Comparison of ENCODE assay signal across 15 cellular contexts in genomic region chr3:39279745-39280517, GRCh38. TPM values are rescaled to one million over a fixed set of nuclear protein-coding genes. Genes with fewer than 3 reads are reported as not detected.
DNase-seq lines count a peak whose midpoint lies in the region; ATAC-seq, FAIRE-seq and TF ChIP-seq lines count a peak whose summit lies in the region.
"Had no signal": no experiment of that assay in that cellular context is flagged by ENCODE, and none has a peak within 500 bp of the region (broad histone marks: within the 10 kb centered on the region; RNA-seq: fewer than 3 reads in every experiment).

A gene with protein sequence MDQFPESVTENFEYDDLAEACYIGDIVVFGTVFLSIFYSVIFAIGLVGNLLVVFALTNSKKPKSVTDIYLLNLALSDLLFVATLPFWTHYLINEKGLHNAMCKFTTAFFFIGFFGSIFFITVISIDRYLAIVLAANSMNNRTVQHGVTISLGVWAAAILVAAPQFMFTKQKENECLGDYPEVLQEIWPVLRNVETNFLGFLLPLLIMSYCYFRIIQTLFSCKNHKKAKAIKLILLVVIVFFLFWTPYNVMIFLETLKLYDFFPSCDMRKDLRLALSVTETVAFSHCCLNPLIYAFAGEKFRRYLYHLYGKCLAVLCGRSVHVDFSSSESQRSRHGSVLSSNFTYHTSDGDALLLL (minus strand): TSS chr3:39280036. CDS start chr3:39266509, 13,527 bp downstream.

- no peak for TF ChIP-seq EP300 in GM12878 (IDR thresholded peaks at IDR 0.05; ENCODE audit: borderline replicate concordance in 1 of 2, control insufficient read depth in 1 of 2, low read depth in 2 of 2, low read length in 2 of 2)
- no peak for TF ChIP-seq EP300 in ovary (IDR thresholded peaks at IDR 0.05)

- peak within 1 kb of the TSS; percentile 94 for H3K4me3 Mint-ChIP-seq in natural killer cell treated with Interleukin-12 subunit alpha and Interleukin-12 subunit beta and Interleukin-15 and Interleukin-18, amount 100 ng/mL, for 72 hours

- no peaks in the 10 kb centered on the region for H3K79me2 ChIP-seq in GM12878 (ENCODE audit: control insufficient read depth, insufficient read depth, low read length)

- H3K9ac ChIP-seq in GM12878 (ENCODE audit: control insufficient read depth, insufficient read depth, low read length) = no peak within 1 kb of the TSS

- CTCF ChIA-PET in GM12878 (lab: Yijun Ruan, JAX) = interaction anchor here (0.9 to 15.5 kb wide), 8 partner anchors 9 to 89 kb away, joined by 3 to 191 read pairs (median 4); partner anchors contain the start of gene XIRP1

- no peaks in the 10 kb centered on the region for H3K36me3 Mint-ChIP-seq in natural killer cell treated with Interleukin-12 subunit alpha and Interleukin-12 subunit beta and Interleukin-15 and Interleukin-18, amount 100 ng/mL, for 72 hours

- RAD21 ChIA-PET in GM12878 (lab: Charles Lee; ENCODE audit: unreplicated experiment) = interaction anchor here (0.8 to 4.3 kb wide), 5 partner anchors 8 to 89 kb away, joined by 3 to 19 read pairs (median 5); no protein-coding TSS in a partner anchor

- H3K4me3 ChIP-seq in NB4 (ENCODE audit: low read depth, low read length) = no peak within 1 kb of the TSS
- H3K4me3 ChIP-seq in GM12878 = no peak within 1 kb of the TSS
- no peak within 1 kb of the TSS for H3K4me3 ChIP-seq in ovary
- H3K4me3 ChIP-seq: right lobe of liver had no signal

- H3K27ac ChIP-seq in GM12878 (ENCODE audit: control insufficient read depth, insufficient read depth) = no peak within 1 kb of the TSS
- H3K27ac ChIP-seq in ovary = no peak within 1 kb of the TSS
- H3K27ac ChIP-seq: right lobe of liver had no signal

- H3K36me3 ChIP-seq in GM12878 (ENCODE audit: control insufficient read depth in 2 of 2, insufficient read depth in 2 of 2, low read length in 1 of 2) (no peaks in the 10 kb centered on the region), ovary (no peaks in the 10 kb centered on the region)
- H3K36me3 ChIP-seq: right lobe of liver had no signal

- TF ChIP-seq RAD21 in GM12878 (IDR thresholded peaks at IDR 0.05; ENCODE audit: insufficient read depth, low read depth, low read length) = no peak

- no peak within 1 kb of the TSS for H3K4me2 ChIP-seq in GM12878 (ENCODE audit: control insufficient read depth, insufficient read depth)

- peaks cover 83% of the 10 kb centered on the region in 2 donors for H3K4me1 Mint-ChIP-seq in natural killer cell treated with Interleukin-12 subunit alpha and Interleukin-12 subunit beta and Interleukin-15 and Interleukin-18, amount 100 ng/mL, for 72 hours (ENCODE audit: low read depth in 2 of 2)

- no TSS peak for BruUV-seq in GM12878 (replicated peaks; lab: Mats Ljungman, UMichigan)

- H3K27me3 ChIP-seq in GM12878 (replicated peaks in 1 of 2; ENCODE audit: control insufficient read depth in 2 of 2, insufficient read depth in 2 of 2, low read length in 1 of 2) = peaks cover 0 to 3% of the 10 kb centered on the region in 2 experiments; a peak in 1 of 4 replicates
- H3K27me3 ChIP-seq in ovary = no peaks in the 10 kb centered on the region
- H3K27me3 ChIP-seq: right lobe of liver had no signal

- H2AFZ ChIP-seq in GM12878 (ENCODE audit: control insufficient read depth, low read depth, low read length) = no peak within 1 kb of the TSS

- ATAC-seq in GM12878 (peak; percentile 21; the same call in 1 of the 3 replicates), HG03039 (IDR thresholded peaks at IDR 0.05; ENCODE audit: unreplicated experiment) (no peak)
- ATAC-seq in natural killer cell treated with Interleukin-12 subunit alpha and Interleukin-12 subunit beta and Interleukin-15 and Interleukin-18, amount 100 ng/mL, for 72 hours = peak; percentile 49 to 61

- in situ Hi-C loops in GM12878 (cut with MboI) = loop anchor here (5.0 kb wide), 1 partner anchor 178 kb away; no protein-coding TSS in a partner anchor

- DNase-seq in GDM1 (lab: John Stamatoyannopoulos, UW) (peak; percentile 66), NB4 (ENCODE audit: low read depth) (peak; percentile 48), GM12878 (ENCODE audit: low read depth, low spot score) (no peak), DMS79 treated with DMSO at 0.1 percent for 48 hours (lab: John Stamatoyannopoulos, UW) (no peak), ovary (no peak)
- no peak for DNase-seq in natural killer cell treated with Interleukin-12 subunit alpha and Interleukin-12 subunit beta and Interleukin-15 and Interleukin-18, amount 100 ng/mL, for 72 hours (ENCODE audit: low spot score)
- DNase-seq: NCI-H2081 had no signal

- no peak for TF ChIP-seq POLR2A in NB4 (IDR thresholded peaks at IDR 0.05; ENCODE audit: extremely low read depth, insufficient read length)
- no peak for TF ChIP-seq POLR2A in GM12878 (IDR thresholded peaks at IDR 0.05; ENCODE audit: low read depth, low read length)
- no peak for TF ChIP-seq POLR2A in ovary (IDR thresholded peaks at IDR 0.05)

- H3K4me1 ChIP-seq in GM12878 (ENCODE audit: control insufficient read depth, insufficient read depth, low read length) (peaks cover 6% of the 10 kb centered on the region), ovary (ENCODE audit: insufficient read depth) (no peaks in the 10 kb centered on the region)

- no peaks in the 10 kb centered on the region for H3K27me3 Mint-ChIP-seq in natural killer cell treated with Interleukin-12 subunit alpha and Interleukin-12 subunit beta and Interleukin-15 and Interleukin-18, amount 100 ng/mL, for 72 hours

- TF ChIP-seq CTCF in NB4 (IDR thresholded peaks at IDR 0.05; ENCODE audit: low read depth, low read length) (no peak), GM12878 (IDR thresholded peaks at IDR 0.05 in 2 of 3, conservative IDR thresholded peaks at IDR 0.05 in 1 of 3; ENCODE audit: control insufficient read depth in 2 of 3, extremely low read depth in 1 of 3, insufficient read depth in 1 of 3, low read depth in 3 of 3, low read length in 3 of 3) (no peak), ovary (IDR thresholded peaks at IDR 0.05) (no peak)

- POLR2A ChIA-PET in GM12878 (lab: Charles Lee) = interaction anchor here (1.1 kb wide), 1 partner anchor 12 kb away, joined by 3 read pairs; no protein-coding TSS in a partner anchor

- SMC1A ChIA-PET in GM12878 (lab: Charles Lee; ENCODE audit: uncharacterized antibody, unreplicated experiment) = interaction anchor here (1.1 to 20.6 kb wide), 9 partner anchors 11 to 86 kb away, joined by 3 to 648 read pairs (median 4); partner anchors contain the start of gene XIRP1

- H3K9me3 Mint-ChIP-seq in natural killer cell treated with Interleukin-12 subunit alpha and Interleukin-12 subunit beta and Interleukin-15 and Interleukin-18, amount 100 ng/mL, for 72 hours = no peaks in the 10 kb centered on the region

- WGBS in GM12878 (ENCODE audit: insufficient coverage, insufficient replicate concordance, low lambda C conversion rate, missing lambda C conversion rate) = 35% methylated on average over 5 of the region's 5 CpGs
- WGBS in ovary, 3 donors = 62 to 73% (median 64%) methylated on average over 5 of the region's 5 CpGs

- H3K9me3 ChIP-seq in GM12878 (replicated peaks; ENCODE audit: control insufficient read depth, insufficient read depth, low read length) (no peaks in the 10 kb centered on the region), ovary (no peaks in the 10 kb centered on the region)
- H3K9me3 ChIP-seq: right lobe of liver had no signal

- no peaks in the 10 kb centered on the region for H4K20me1 ChIP-seq in GM12878 (ENCODE audit: control insufficient read depth, insufficient read depth)

- intact Hi-C loops in GM12878 (cut with micrococcal nuclease; ENCODE audit: unreplicated experiment) (loop anchor here (10.0 kb wide), 1 partner anchor 545 kb away; no protein-coding TSS in a partner anchor), ovary (cut with DNase I) (loop anchor here in 2 of 4 donors (5.0 kb wide), 2 partner anchors 73 to 88 kb away; partner anchors contain the start of gene XIRP1 (in 2 of the 2))

- FAIRE-seq in GM12878 (lab: Jason Lieb, UNC) = no peak
- FAIRE-seq: bronchial epithelial cell, D721Med, GM18507 had no signal

- peak within 1 kb of the TSS; percentile 94 to 97 for H3K27ac Mint-ChIP-seq in natural killer cell treated with Interleukin-12 subunit alpha and Interleukin-12 subunit beta and Interleukin-15 and Interleukin-18, amount 100 ng/mL, for 72 hours

TF ChIP-seq in GM12878, 131 proteins besides CTCF, POLR2A, EP300 and RAD21:
- no peak for TF ChIP-seq ESRRA (IDR thresholded peaks at IDR 0.05; ENCODE audit: low read length)
- TF ChIP-seq KDM1A (IDR thresholded peaks at IDR 0.05; ENCODE audit: borderline replicate concordance) = no peak
- TF ChIP-seq, protein P1, sequence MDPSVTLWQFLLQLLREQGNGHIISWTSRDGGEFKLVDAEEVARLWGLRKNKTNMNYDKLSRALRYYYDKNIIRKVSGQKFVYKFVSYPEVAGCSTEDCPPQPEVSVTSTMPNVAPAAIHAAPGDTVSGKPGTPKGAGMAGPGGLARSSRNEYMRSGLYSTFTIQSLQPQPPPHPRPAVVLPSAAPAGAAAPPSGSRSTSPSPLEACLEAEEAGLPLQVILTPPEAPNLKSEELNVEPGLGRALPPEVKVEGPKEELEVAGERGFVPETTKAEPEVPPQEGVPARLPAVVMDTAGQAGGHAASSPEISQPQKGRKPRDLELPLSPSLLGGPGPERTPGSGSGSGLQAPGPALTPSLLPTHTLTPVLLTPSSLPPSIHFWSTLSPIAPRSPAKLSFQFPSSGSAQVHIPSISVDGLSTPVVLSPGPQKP (IDR thresholded peaks at IDR 0.05; ENCODE audit: low read depth, low read length) = no peak
- no peak for TF ChIP-seq SIN3A (IDR thresholded peaks at IDR 0.05; ENCODE audit: low read depth, low read length)

RNA-seq across cellular contexts. Expression of the gene that starts here (rescaled TPM):
- not detected in 2 replicates for total RNA-seq in GM12878 (2013; cell fraction: nucleolus; rRNA removed)
- total RNA-seq in GM12878 (2014; rRNA removed) (0.11 and 0.16 TPM in 2 replicates), GM12878 (2014; rRNA removed; fragmentation: Illumina TruSeq; extraction: Trizol) (0.09 and 0.18 TPM in 2 replicates), GM12878 (2021) (0.08 and 0.23 TPM in 2 replicates), ovary (1 to 10 TPM in 4 of 7 donors, under 1 TPM in 3; 0.12 to 5.5 (median 1.3) TPM)
- not detected for polyA plus RNA-seq in GM12878 (2011; ENCODE audit: low read depth)
- polyA plus RNA-seq in GM12878 (2011; rRNA removed) (0.45 and 0.53 TPM in 2 replicates), GM12878 (2014; fragmentation: Illumina TruSeq; extraction: Trizol) (0.16 and 0.21 TPM in 2 replicates), GM12878 (2014; fragmentation: Nextera tagmentation; extraction: Ambion mirVana) (under 1 TPM; 0.05 to 0.09 TPM), GM12878 (2014; rRNA removed) (0.09 and 0.12 TPM in 2 replicates), GM12878 (2016; fragmentation: Nextera tagmentation; extraction: Ambion mirVana) (under 1 TPM; 0.09 to 0.53 TPM), ovary (1 to 10 TPM in 1 of 2 donors, under 1 TPM in 1; 0.29 to 8.4 TPM)
- polyA plus RNA-seq in GM12878 (2011; cell fraction: cytosol; rRNA removed) = 0.35 and 0.48 TPM in 2 replicates
- polyA plus RNA-seq in GM12878 (2011; cell fraction: nucleus; rRNA removed) = 0.28 and 0.31 TPM in 2 replicates
- not detected in 2 replicates for polyA plus RNA-seq in GM12878 (2012)
- polyA minus RNA-seq in GM12878 (2011; rRNA and poly(A)+ RNA removed) = 0.15 and 0.46 TPM in 2 replicates
- polyA minus RNA-seq in GM12878 (2011; cell fraction: cytosol; rRNA and poly(A)+ RNA removed) = not detected in 2 replicates
- 0.10 TPM in 1 of 2 replicates, not detected in the other for polyA minus RNA-seq in GM12878 (2011; cell fraction: nucleus; rRNA and poly(A)+ RNA removed)
- total RNA-seq in natural killer cell treated with Interleukin-12 subunit alpha and Interleukin-12 subunit beta and Interleukin-15 and Interleukin-18, amount 100 ng/mL, for 72 hours = 10 to 100 TPM in 1 of 2 donors, 1 to 10 TPM in 1; 5.8 to 18.4 TPM
- total RNA-seq: bronchial epithelial cell, fibroblast of villous mesenchyme, lung microvascular endothelial cell, SK-MEL-5 had no signal

Comparison
In these comparisons a context has a peak if more than half of its experiments do, and no peak if none do; other contexts are left out.
1. Peak in ATAC-seq in GM12878; RNA of the gene not detected or under 1 TPM.
2. DNase-seq: peak in GDM1 (single experiment) and NB4 (single experiment); none in GM12878 (single experiment), natural killer cell treated with Interleukin-12 subunit alpha and Interleukin-12 subunit beta and Interleukin-15 and Interleukin-18, amount 100 ng/mL, for 72 hours (single experiment), DMS79 treated with DMSO at 0.1 percent for 48 hours (single experiment) and ovary (0 of 5).